ENCODE assay signal across 1 cellular context in the genomic region with DNA sequence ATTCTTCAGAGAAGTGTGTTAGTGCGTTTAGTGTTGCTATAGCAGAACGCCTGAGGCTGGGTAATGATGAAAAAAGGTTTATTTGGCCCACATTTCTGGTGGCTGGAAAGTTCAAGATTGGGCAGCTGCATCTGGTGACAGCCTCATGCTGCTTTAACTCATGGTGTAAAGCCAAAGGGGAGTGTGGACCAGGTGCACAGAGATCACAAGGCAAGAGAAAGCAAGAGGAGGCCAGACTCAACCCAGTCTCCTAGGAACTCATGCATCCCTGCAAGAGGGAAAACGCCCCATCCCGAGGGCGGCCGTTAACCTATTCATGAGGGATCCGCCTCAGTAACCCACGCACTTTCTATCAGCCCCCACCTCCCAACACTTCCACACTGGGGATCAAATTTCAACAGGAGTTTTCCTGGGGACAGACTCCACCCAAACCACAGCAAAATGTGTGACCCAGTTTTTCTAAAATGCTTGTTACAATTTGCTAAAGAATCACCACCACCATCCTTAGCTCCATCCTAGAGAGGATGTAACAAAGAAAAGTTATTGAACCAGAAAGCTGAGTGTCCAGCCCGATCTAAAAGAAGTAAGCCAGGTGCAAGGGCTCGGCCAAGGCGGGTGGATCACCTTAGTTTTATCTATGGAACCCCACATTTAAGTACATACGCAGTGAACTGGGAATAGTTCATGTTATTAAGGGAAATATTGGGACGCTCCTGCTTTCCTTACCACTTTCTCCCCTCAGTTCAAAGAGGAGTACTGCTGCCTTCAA.
TF ChIP-seq lines count a peak whose summit lies in the region.

No MANE protein-coding gene starts in this region.

TF ChIP-seq in K562, 482 proteins besides CTCF, POLR2A, EP300 and RAD21 (continued from another document and continues in another):
- TF ChIP-seq NR2C2 (CRISPR knock-in tag; IDR thresholded peaks at IDR 0.05) (no peak), NR2C2 (tag; IDR thresholded peaks at IDR 0.05) (0 out of 2 replicates have a peak, but pooled peaks have one; percentile 3), MYNN (IDR thresholded peaks at IDR 0.05) (peak; percentile 63; the same call in 1 of the 2 replicates), MYNN (CRISPR knock-in tag; IDR thresholded peaks at IDR 0.05) (no peak), C11orf30 (IDR thresholded peaks at IDR 0.05; ENCODE audit: low read depth) (no peak), HNRNPK (IDR thresholded peaks at IDR 0.05; ENCODE audit: low read depth, low read length, poor library complexity, severe bottlenecking) (no peak), SMARCE1 (IDR thresholded peaks at IDR 0.05) (0 out of 2 replicates have a peak, but pooled peaks have one; percentile 43), PCBP1 (IDR thresholded peaks at IDR 0.05; ENCODE audit: low read depth, low read length, poor library complexity, severe bottlenecking) (no peak), CXXC5 (CRISPR knock-in tag; IDR thresholded peaks at IDR 0.05) (peak; percentile 55), SMARCB1 (IDR thresholded peaks at IDR 0.05; ENCODE audit: insufficient read length, low read depth) (no peak), RBM34 (IDR thresholded peaks at IDR 0.05; ENCODE audit: borderline replicate concordance, insufficient read depth, low read length) (no peak), NRF1 (conservative IDR thresholded peaks at IDR 0.05 in 1 of 2, IDR thresholded peaks at IDR 0.05 in 1 of 2) (0 out of 4 replicates have a peak, but pooled peaks have one; percentile 7 to 20), ERF (CRISPR knock-in tag; IDR thresholded peaks at IDR 0.05) (0 out of 2 replicates have a peak, but pooled peaks have one; percentile 56), EGR1 (conservative IDR thresholded peaks at IDR 0.05) (peak; percentile 92), ZBTB1 (CRISPR knock-in tag; IDR thresholded peaks at IDR 0.05; ENCODE audit: borderline replicate concordance, low read depth) (no peak), LCOR (CRISPR knock-in tag; IDR thresholded peaks at IDR 0.05) (peak; percentile 6; the same call in 1 of the 2 replicates), RFX5 (IDR thresholded peaks at IDR 0.05; ENCODE audit: low read depth, low read length) (no peak), CSDE1 (IDR thresholded peaks at IDR 0.05) (0 out of 4 replicates have a peak, but pooled peaks of 1 of the 2 experiments have one; percentile 20), CEBPB (tag; IDR thresholded peaks at IDR 0.05) (no peak), CBX3 (IDR thresholded peaks at IDR 0.05; ENCODE audit: borderline replicate concordance in 1 of 2, low read length in 2 of 2) (peak in 1 of 2 experiments; percentile 11; a peak in 1 of 3 replicates), HLTF (IDR thresholded peaks at IDR 0.05) (0 out of 2 replicates have a peak, but pooled peaks have one; percentile 56), ZNF766 (CRISPR knock-in tag; conservative IDR thresholded peaks at IDR 0.05) (peak; percentile 77; the same call in 1 of the 2 replicates), MBD2 (IDR thresholded peaks at IDR 0.05; ENCODE audit: borderline replicate concordance, low read depth) (no peak), RCOR1 (IDR thresholded peaks at IDR 0.05; ENCODE audit: borderline replicate concordance in 1 of 2, low read depth in 2 of 2, low read length in 2 of 2) (peak in 1 of 2 experiments; percentile 43; a peak in 2 of 4 replicates), KAT2B (IDR thresholded peaks at IDR 0.05; ENCODE audit: low read depth, low read length) (no peak), L3MBTL2 (IDR thresholded peaks at IDR 0.05) (peak; percentile 35), FOXA3 (CRISPR knock-in tag; conservative IDR thresholded peaks at IDR 0.05 in 1 of 2, IDR thresholded peaks at IDR 0.05 in 1 of 2) (no peak), POLR2AphosphoS5 (IDR thresholded peaks at IDR 0.05; ENCODE audit: control insufficient read depth, insufficient read depth, low read depth, low read length) (peak; percentile 17; the same call in 1 of the 2 replicates), ZNF140 (CRISPR knock-in tag; IDR thresholded peaks at IDR 0.05) (no peak), ASH1L (IDR thresholded peaks at IDR 0.05; ENCODE audit: borderline replicate concordance, low read depth, partially characterized antibody) (no peak), PTBP1 (IDR thresholded peaks at IDR 0.05; ENCODE audit: low read depth, low read length) (no peak), OTX1 (CRISPR knock-in tag; IDR thresholded peaks at IDR 0.05) (peak; percentile 24; the same call in 1 of the 2 replicates), SRSF9 (IDR thresholded peaks at IDR 0.05; ENCODE audit: borderline replicate concordance, low read depth, low read length) (no peak), ZFP36 (IDR thresholded peaks at IDR 0.05; ENCODE audit: low read depth, low read length, partially characterized antibody) (peak; percentile 51), DNMT1 (IDR thresholded peaks at IDR 0.05) (no peak), ZEB2 (IDR thresholded peaks at IDR 0.05) (0 out of 2 replicates have a peak, but pooled peaks have one; percentile 12), CTBP1 (IDR thresholded peaks at IDR 0.05; ENCODE audit: borderline replicate concordance) (peak; percentile 59), CBFA2T3 (IDR thresholded peaks at IDR 0.05) (peak; percentile 15; the same call in 1 of the 2 replicates)
- TF ChIP-seq, protein P1, sequence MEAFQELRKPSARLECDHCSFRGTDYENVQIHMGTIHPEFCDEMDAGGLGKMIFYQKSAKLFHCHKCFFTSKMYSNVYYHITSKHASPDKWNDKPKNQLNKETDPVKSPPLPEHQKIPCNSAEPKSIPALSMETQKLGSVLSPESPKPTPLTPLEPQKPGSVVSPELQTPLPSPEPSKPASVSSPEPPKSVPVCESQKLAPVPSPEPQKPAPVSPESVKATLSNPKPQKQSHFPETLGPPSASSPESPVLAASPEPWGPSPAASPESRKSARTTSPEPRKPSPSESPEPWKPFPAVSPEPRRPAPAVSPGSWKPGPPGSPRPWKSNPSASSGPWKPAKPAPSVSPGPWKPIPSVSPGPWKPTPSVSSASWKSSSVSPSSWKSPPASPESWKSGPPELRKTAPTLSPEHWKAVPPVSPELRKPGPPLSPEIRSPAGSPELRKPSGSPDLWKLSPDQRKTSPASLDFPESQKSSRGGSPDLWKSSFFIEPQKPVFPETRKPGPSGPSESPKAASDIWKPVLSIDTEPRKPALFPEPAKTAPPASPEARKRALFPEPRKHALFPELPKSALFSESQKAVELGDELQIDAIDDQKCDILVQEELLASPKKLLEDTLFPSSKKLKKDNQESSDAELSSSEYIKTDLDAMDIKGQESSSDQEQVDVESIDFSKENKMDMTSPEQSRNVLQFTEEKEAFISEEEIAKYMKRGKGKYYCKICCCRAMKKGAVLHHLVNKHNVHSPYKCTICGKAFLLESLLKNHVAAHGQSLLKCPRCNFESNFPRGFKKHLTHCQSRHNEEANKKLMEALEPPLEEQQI (IDR thresholded peaks at IDR 0.05), result peak; percentile 29; the same call in 1 of the 2 replicates
- TF ChIP-seq, protein P2, sequence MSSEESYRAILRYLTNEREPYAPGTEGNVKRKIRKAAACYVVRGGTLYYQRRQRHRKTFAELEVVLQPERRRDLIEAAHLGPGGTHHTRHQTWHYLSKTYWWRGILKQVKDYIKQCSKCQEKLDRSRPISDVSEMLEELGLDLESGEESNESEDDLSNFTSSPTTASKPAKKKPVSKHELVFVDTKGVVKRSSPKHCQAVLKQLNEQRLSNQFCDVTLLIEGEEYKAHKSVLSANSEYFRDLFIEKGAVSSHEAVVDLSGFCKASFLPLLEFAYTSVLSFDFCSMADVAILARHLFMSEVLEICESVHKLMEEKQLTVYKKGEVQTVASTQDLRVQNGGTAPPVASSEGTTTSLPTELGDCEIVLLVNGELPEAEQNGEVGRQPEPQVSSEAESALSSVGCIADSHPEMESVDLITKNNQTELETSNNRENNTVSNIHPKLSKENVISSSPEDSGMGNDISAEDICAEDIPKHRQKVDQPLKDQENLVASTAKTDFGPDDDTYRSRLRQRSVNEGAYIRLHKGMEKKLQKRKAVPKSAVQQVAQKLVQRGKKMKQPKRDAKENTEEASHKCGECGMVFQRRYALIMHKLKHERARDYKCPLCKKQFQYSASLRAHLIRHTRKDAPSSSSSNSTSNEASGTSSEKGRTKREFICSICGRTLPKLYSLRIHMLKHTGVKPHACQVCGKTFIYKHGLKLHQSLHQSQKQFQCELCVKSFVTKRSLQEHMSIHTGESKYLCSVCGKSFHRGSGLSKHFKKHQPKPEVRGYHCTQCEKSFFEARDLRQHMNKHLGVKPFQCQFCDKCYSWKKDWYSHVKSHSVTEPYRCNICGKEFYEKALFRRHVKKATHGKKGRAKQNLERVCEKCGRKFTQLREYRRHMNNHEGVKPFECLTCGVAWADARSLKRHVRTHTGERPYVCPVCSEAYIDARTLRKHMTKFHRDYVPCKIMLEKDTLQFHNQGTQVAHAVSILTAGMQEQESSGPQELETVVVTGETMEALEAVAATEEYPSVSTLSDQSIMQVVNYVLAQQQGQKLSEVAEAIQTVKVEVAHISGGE (CRISPR knock-in tag; IDR thresholded peaks at IDR 0.05), result no peak
- TF ChIP-seq, protein P3, sequence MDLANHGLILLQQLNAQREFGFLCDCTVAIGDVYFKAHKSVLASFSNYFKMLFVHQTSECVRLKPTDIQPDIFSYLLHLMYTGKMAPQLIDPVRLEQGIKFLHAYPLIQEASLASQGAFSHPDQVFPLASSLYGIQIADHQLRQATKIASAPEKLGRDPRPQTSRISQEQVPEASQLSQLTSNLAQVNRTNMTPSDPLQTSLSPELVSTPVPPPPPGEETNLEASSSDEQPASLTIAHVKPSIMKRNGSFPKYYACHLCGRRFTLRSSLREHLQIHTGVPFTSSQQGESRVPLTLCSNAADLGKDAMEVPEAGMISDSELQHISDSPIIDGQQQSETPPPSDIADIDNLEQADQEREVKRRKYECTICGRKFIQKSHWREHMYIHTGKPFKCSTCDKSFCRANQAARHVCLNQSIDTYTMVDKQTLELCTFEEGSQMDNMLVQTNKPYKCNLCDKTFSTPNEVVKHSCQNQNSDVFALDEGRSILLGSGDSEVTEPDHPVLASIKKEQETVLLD (IDR thresholded peaks at IDR 0.05), result peak; percentile 46; the same call in 1 of the 2 replicates
- TF ChIP-seq, protein P4, sequence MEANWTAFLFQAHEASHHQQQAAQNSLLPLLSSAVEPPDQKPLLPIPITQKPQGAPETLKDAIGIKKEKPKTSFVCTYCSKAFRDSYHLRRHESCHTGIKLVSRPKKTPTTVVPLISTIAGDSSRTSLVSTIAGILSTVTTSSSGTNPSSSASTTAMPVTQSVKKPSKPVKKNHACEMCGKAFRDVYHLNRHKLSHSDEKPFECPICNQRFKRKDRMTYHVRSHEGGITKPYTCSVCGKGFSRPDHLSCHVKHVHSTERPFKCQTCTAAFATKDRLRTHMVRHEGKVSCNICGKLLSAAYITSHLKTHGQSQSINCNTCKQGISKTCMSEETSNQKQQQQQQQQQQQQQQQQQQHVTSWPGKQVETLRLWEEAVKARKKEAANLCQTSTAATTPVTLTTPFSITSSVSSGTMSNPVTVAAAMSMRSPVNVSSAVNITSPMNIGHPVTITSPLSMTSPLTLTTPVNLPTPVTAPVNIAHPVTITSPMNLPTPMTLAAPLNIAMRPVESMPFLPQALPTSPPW (CRISPR knock-in tag; IDR thresholded peaks at IDR 0.05), result peak; percentile 39; the same call in 1 of the 2 replicates
- TF ChIP-seq, protein P5, sequence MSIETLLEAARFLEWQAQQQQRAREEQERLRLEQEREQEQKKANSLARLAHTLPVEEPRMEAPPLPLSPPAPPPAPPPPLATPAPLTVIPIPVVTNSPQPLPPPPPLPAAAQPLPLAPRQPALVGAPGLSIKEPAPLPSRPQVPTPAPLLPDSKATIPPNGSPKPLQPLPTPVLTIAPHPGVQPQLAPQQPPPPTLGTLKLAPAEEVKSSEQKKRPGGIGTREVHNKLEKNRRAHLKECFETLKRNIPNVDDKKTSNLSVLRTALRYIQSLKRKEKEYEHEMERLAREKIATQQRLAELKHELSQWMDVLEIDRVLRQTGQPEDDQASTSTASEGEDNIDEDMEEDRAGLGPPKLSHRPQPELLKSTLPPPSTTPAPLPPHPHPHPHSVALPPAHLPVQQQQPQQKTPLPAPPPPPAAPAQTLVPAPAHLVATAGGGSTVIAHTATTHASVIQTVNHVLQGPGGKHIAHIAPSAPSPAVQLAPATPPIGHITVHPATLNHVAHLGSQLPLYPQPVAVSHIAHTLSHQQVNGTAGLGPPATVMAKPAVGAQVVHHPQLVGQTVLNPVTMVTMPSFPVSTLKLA (conservative IDR thresholded peaks at IDR 0.05), result 0 out of 4 replicates have a peak, but pooled peaks of 1 of the 2 experiments have one; percentile 10
- TF ChIP-seq, protein P6, sequence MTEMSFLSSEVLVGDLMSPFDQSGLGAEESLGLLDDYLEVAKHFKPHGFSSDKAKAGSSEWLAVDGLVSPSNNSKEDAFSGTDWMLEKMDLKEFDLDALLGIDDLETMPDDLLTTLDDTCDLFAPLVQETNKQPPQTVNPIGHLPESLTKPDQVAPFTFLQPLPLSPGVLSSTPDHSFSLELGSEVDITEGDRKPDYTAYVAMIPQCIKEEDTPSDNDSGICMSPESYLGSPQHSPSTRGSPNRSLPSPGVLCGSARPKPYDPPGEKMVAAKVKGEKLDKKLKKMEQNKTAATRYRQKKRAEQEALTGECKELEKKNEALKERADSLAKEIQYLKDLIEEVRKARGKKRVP (CRISPR knock-in tag; IDR thresholded peaks at IDR 0.05), result no peak
- TF ChIP-seq, protein P7, sequence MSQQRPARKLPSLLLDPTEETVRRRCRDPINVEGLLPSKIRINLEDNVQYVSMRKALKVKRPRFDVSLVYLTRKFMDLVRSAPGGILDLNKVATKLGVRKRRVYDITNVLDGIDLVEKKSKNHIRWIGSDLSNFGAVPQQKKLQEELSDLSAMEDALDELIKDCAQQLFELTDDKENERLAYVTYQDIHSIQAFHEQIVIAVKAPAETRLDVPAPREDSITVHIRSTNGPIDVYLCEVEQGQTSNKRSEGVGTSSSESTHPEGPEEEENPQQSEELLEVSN (IDR thresholded peaks at IDR 0.05; ENCODE audit: borderline replicate concordance in 1 of 2, extremely low read depth in 1 of 2, insufficient read depth in 1 of 2, insufficient read length in 1 of 2, low read depth in 1 of 2, low read length in 1 of 2, poor library complexity in 1 of 2, severe bottlenecking in 1 of 2), result peak in 1 of 2 experiments; percentile 56
- TF ChIP-seq, protein P8, sequence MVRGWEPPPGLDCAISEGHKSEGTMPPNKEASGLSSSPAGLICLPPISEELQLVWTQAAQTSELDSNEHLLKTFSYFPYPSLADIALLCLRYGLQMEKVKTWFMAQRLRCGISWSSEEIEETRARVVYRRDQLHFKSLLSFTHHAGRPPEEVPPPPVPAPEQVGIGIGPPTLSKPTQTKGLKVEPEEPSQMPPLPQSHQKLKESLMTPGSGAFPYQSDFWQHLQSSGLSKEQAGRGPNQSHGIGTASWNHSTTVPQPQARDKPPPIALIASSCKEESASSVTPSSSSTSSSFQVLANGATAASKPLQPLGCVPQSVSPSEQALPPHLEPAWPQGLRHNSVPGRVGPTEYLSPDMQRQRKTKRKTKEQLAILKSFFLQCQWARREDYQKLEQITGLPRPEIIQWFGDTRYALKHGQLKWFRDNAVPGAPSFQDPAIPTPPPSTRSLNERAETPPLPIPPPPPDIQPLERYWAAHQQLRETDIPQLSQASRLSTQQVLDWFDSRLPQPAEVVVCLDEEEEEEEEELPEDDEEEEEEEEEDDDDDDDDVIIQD (CRISPR knock-in tag; IDR thresholded peaks at IDR 0.05), result no peak
